ENCODE assay signal across 20 cellular contexts in the genomic region with DNA sequence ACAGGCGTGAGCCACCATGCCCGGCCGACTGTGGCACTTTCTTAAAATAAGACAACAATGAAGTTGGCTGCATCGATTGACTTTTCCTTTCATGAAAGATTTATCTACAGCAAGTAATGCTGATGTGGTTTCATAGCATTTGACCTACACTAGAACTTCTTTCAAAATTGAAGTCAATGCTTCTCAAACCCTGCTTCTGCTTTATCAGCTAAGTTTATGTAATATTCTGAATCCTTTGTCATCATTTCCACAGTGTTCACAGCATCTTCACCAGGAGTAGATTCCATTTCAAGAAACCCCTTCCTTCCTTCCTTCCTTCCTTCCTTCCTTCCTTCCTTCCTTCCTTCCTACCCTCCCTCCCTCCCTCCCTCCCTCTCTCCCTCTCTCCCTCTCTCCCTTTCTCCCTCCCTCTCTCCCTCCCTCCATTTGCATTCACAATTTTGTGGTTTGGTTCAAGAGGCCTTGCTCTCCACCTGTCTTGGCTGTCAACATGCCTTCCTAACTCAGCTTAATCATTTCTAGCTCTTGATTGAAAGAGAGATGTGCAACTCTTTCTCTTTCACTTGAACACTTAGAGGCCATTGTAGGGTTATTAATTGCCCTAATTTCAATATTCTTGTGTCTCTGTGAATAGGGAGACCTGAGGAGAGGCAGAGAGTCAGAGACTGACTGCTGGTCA.
A peak's percentile ranks its signal among the peaks of the same experiment; 100 is the strongest.
DNase-seq lines count a peak whose midpoint lies in the region; ATAC-seq and TF ChIP-seq lines count a peak whose summit lies in the region.
"Had no signal": no experiment of that assay in that cellular context is flagged by ENCODE, and none has a peak within 500 bp of the region (broad histone marks: within the 10 kb centered on the region; RNA-seq: fewer than 3 reads in every experiment).

No MANE protein-coding gene starts in this region.

- H3K27ac ChIP-seq in C4-2B (peak overlapping the region; percentile 16; the same call in 1 of the 2 replicates), caudate nucleus (ENCODE audit: low read depth, low read length) (no peak overlapping the region)
- H3K27ac ChIP-seq: SJSA1, skin epidermis, stomach had no signal

- peak; percentile 41 for ATAC-seq in GM19035 (IDR thresholded peaks at IDR 0.05; ENCODE audit: unreplicated experiment)
- peak; percentile 81 for ATAC-seq in HG02678 (IDR thresholded peaks at IDR 0.05; ENCODE audit: unreplicated experiment)
- peak; percentile 75 for ATAC-seq in HG03460 (IDR thresholded peaks at IDR 0.05; ENCODE audit: unreplicated experiment)
- no peak for ATAC-seq in activated CD4-positive, CD25-positive, alpha-beta regulatory T cell treated with anti-CD3 and anti-CD28 coated beads, Interleukin-2, amount 50 U/mL, for 24 hours
- ATAC-seq: esophagus mucosa had no signal

- no peak for DNase-seq in NCI-H187 treated with DMSO at 0.1 percent for 48 hours (lab: John Stamatoyannopoulos, UW)
- DNase-seq in activated naive CD4-positive, alpha-beta T cell treated with Interleukin-2 at 50 U/mL for 16 hours, result no peak
- DNase-seq in caudate nucleus (lab: John Stamatoyannopoulos, UW), result no peak
- DNase-seq: ACHN; activated CD8-positive, alpha-beta memory T cell treated with anti-CD3 and anti-CD28 coated beads for 24 hours; activated gamma-delta T cell; Caco-2; dermis blood vessel endothelial cell; islet precursor cell; MG63; NCI-H2171 treated with DMSO at 0.1 percent for 48 hours; stomach had no signal

- TF ChIP-seq CTCF in C4-2B (conservative IDR thresholded peaks at IDR 0.05), result no peak

Comparison
In these comparisons a context has a peak if more than half of its experiments do, and no peak if none do; other contexts are left out.
1. ATAC-seq: peak in GM19035 (single experiment), HG02678 (single experiment) and HG03460 (single experiment); none in activated CD4-positive, CD25-positive, alpha-beta regulatory T cell treated with anti-CD3 and anti-CD28 coated beads, Interleukin-2, amount 50 U/mL, for 24 hours (0 of 2).